In the genomic region with DNA sequence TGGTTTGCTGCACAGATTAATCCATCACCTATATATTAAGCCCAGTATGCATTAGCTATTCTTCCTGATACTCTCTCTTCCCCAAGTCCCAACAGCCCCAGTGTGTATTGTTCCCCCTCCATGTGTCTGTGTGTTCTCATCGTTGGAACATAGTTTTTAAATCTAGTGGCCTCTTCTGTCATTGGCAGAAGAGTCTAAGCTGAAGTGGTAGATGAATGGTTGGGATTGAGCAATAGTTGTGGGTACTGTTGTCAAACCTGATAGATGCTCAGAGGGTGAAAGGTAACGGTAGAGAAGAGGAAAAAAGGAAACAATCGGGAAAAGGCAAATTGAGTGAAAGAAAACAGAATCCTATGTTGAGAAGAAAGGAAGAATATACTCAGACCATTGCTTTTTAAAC, we compare ENCODE assay signal across 28 cellular contexts. TPM values are rescaled to one million over a fixed set of nuclear protein-coding genes. Genes with fewer than 3 reads are reported as not detected.
DNase-seq lines count a peak whose midpoint lies in the region; ATAC-seq and TF ChIP-seq lines count a peak whose summit lies in the region.
"Had no signal": no experiment of that assay in that cellular context is flagged by ENCODE, and none has a peak within 500 bp of the region (broad histone marks: within the 10 kb centered on the region; RNA-seq: fewer than 3 reads in every experiment).

No MANE protein-coding gene starts in this region.

- H3K27ac ChIP-seq in fibroblast of lung (ENCODE audit: insufficient read depth, low read length) (no peak overlapping the region), stomach (no peak overlapping the region)
- H3K27ac ChIP-seq: right lobe of liver, SK-N-MC, thyroid gland, uterus had no signal

- DNase-seq in Right ventricle myocardium superior = no peak
- DNase-seq in left cardiac atrium = no peak
- peak; percentile 59 for DNase-seq in NOMO-1 treated with DMSO at 0.1 percent for 48 hours (lab: John Stamatoyannopoulos, UW; ENCODE audit: unreplicated experiment)
- DNase-seq in fibroblast of lung (ENCODE audit: low read depth in 2 of 2) = peak; percentile 19 to 34
- no peak for DNase-seq in stomach
- DNase-seq: activated CD4-positive, alpha-beta T cell treated with anti-CD3 and anti-CD28 coated beads, Interleukin-2, amount 50 U/mL, for 48 hours; activated naive CD4-positive, alpha-beta T cell treated with Interleukin-2 at 50 U/mL for 16 hours; activated T-cell treated with anti-CD3 and anti-CD28 coated beads, Interleukin-2, amount 50 U/mL, for 72 hours; amniotic stem cell; BE2C; CD8-positive, alpha-beta memory T cell; GOT3; HFFc6; KG1; NCI-H1417; NCI-H2029; NCI-H774; right lobe of liver; RPMI8226; stimulated activated CD8-positive, alpha-beta memory T cell treated with anti-CD3 and anti-CD28 coated beads, Interleukin-4, amount 100 ng/mL, for 48 hours; T-helper 2 cell; thyroid gland; uterus had no signal

- intact Hi-C loops in Right ventricle myocardium superior (cut with DNase I) (no loop called here), left cardiac atrium (cut with DNase I) (no loop called here), stomach (cut with DNase I; ENCODE audit: low total_unique reads) (no loop called here)

- H3K4me3 ChIP-seq in fibroblast of lung (replicated peaks in 1 of 4; ENCODE audit: control extremely low read depth in 1 of 4, insufficient read depth in 1 of 4, low read depth in 3 of 4, low read length in 4 of 4) (no peak overlapping the region), stomach (no peak overlapping the region)
- H3K4me3 ChIP-seq: right lobe of liver, SK-N-MC, thyroid gland, uterus had no signal

- ATAC-seq in Right ventricle myocardium superior (ENCODE audit: poor library complexity) = peak; percentile 73
- no peak for ATAC-seq in left cardiac atrium
- ATAC-seq in GM19455 (IDR thresholded peaks at IDR 0.05; ENCODE audit: unreplicated experiment) = no peak
- no peak for ATAC-seq in GM18505 (IDR thresholded peaks at IDR 0.05; ENCODE audit: unreplicated experiment)
- ATAC-seq: activated CD4-positive, CD25-positive, alpha-beta regulatory T cell treated with anti-CD3 and anti-CD28 coated beads, Interleukin-2, amount 50 U/mL, for 24 hours; activated T-cell treated with anti-CD3 and anti-CD28 coated beads, Interleukin-2, amount 50 U/mL, for 72 hours; left lobe of liver had no signal

- no peaks in the 10 kb centered on the region for H3K79me2 ChIP-seq in fibroblast of lung (ENCODE audit: control insufficient read depth, insufficient read depth, low read length)

- 66 to 82% (median 74%) methylated on average over 3 of the region's 3 CpGs for WGBS in stomach, 5 donors

- no peaks in the 10 kb centered on the region for H3K9me3 ChIP-seq in fibroblast of lung (ENCODE audit: control insufficient read depth, insufficient read depth, low read depth, low read length)
- no peaks in the 10 kb centered on the region for H3K9me3 ChIP-seq in stomach
- H3K9me3 ChIP-seq: BE2C, right lobe of liver, thyroid gland, uterus had no signal

- H3K27me3 ChIP-seq in fibroblast of lung (ENCODE audit: control insufficient read depth, insufficient read depth, low read length) (no peaks in the 10 kb centered on the region), stomach (no peaks in the 10 kb centered on the region)
- H3K27me3 ChIP-seq: BE2C, right lobe of liver, thyroid gland, uterus had no signal

- H4K20me1 ChIP-seq in fibroblast of lung (ENCODE audit: control insufficient read depth, extremely low read depth, insufficient read depth, low read length) = no peaks in the 10 kb centered on the region

- H3K4me1 ChIP-seq in fibroblast of lung (ENCODE audit: control insufficient read depth, extremely low read depth, insufficient read depth, low read length) = no peaks in the 10 kb centered on the region
- peaks cover 0 to 45% (median 21%) of the 10 kb centered on the region in 4 donors for H3K4me1 ChIP-seq in stomach
- H3K4me1 ChIP-seq: BE2C, uterus had no signal

- H3K36me3 ChIP-seq in fibroblast of lung (ENCODE audit: control insufficient read depth, insufficient read depth, low read length) (no peaks in the 10 kb centered on the region), stomach (peaks cover 15 to 67% (median 61%) of the 10 kb centered on the region in 4 donors)
- H3K36me3 ChIP-seq: uterus had no signal

- no peak overlapping the region for H2AFZ ChIP-seq in fibroblast of lung (ENCODE audit: low read length)

- no peak for TF ChIP-seq EP300 in stomach (IDR thresholded peaks at IDR 0.05)

- H3K9ac ChIP-seq in fibroblast of lung (ENCODE audit: insufficient read depth, low read length) = no peak overlapping the region

- no peak overlapping the region for H3K4me2 ChIP-seq in fibroblast of lung (ENCODE audit: extremely low read depth, insufficient read depth, low read length)

- no peak for TF ChIP-seq POLR2A in stomach (IDR thresholded peaks at IDR 0.05)
- no peak for TF ChIP-seq POLR2A in GM18505 (IDR thresholded peaks at IDR 0.05; ENCODE audit: borderline replicate concordance, extremely low read depth, insufficient read depth, insufficient read length)

- TF ChIP-seq CTCF in fibroblast of lung (conservative IDR thresholded peaks at IDR 0.05 in 1 of 2, IDR thresholded peaks at IDR 0.05 in 1 of 2; ENCODE audit: low read depth in 1 of 2, low read length in 2 of 2) = no peak
- TF ChIP-seq CTCF in stomach (IDR thresholded peaks at IDR 0.05) = no peak

RNA-seq across cellular contexts. Expression of a gene that starts 29.9 kb away (rescaled TPM):
- total RNA-seq in Right ventricle myocardium superior (31.3 TPM), left cardiac atrium (10 to 100 TPM; 38.2 to 45.3 TPM), fibroblast of lung (21.6 and 32.0 TPM in 2 replicates), stomach (10 to 100 TPM; 13.4 to 99.5 (median 28.5) TPM)
- polyA plus RNA-seq in fibroblast of lung (13.8 and 14.3 TPM in 2 replicates), stomach (10 to 100 TPM in 2 of 3 donors, 1 to 10 TPM in 1; 9.3 to 16.9 (median 10.7) TPM)
- polyA plus RNA-seq in fibroblast of lung (2012) = 17.0 and 17.9 TPM in 2 replicates
- 38.1 and 65.7 TPM in 2 replicates for polyA minus RNA-seq in fibroblast of lung (ENCODE audit: low replicate concordance)

RNA-seq across cellular contexts. Expression of a gene that starts 47.8 kb away (rescaled TPM):
- total RNA-seq in Right ventricle myocardium superior = 2.4 TPM
- 1 to 10 TPM; 6.6 to 9.6 TPM for total RNA-seq in left cardiac atrium
- total RNA-seq in fibroblast of lung = 3.1 and 3.3 TPM in 2 replicates
- polyA plus RNA-seq in fibroblast of lung = 2.9 TPM in 2 replicates
- 4.9 and 6.4 TPM in 2 replicates for polyA plus RNA-seq in fibroblast of lung (2012)
- 1.2 and 2.3 TPM in 2 replicates for polyA minus RNA-seq in fibroblast of lung (ENCODE audit: low replicate concordance)
- 10 to 100 TPM in 2 of 5 donors, 1 to 10 TPM in 3; 4.9 to 27.2 (median 9.6) TPM for total RNA-seq in stomach
- polyA plus RNA-seq in stomach = 10 to 100 TPM; 12.0 to 21.0 (median 20.2) TPM

RNA-seq across cellular contexts. Expression of a gene that starts 51.4 kb away (rescaled TPM):
- 43.1 TPM for total RNA-seq in Right ventricle myocardium superior
- total RNA-seq in left cardiac atrium = 10 to 100 TPM; 32.4 to 33.6 TPM
- 18.7 and 20.3 TPM in 2 replicates for total RNA-seq in fibroblast of lung
- polyA plus RNA-seq in fibroblast of lung = 26.9 and 35.1 TPM in 2 replicates
- polyA plus RNA-seq in fibroblast of lung (2012) = 23.7 and 35.3 TPM in 2 replicates
- 15.9 and 19.2 TPM in 2 replicates for polyA minus RNA-seq in fibroblast of lung (ENCODE audit: low replicate concordance)
- total RNA-seq in stomach = 10 to 100 TPM in 3 of 5 donors, 1 to 10 TPM in 2; 7.0 to 26.6 (median 10.4) TPM
- 10 to 100 TPM; 18.9 to 20.9 (median 20.9) TPM for polyA plus RNA-seq in stomach

Comparison
In these comparisons a context has a peak if more than half of its experiments do, and no peak if none do; other contexts are left out.
1. DNase-seq: peak in NOMO-1 treated with DMSO at 0.1 percent for 48 hours (single experiment) and fibroblast of lung (2 of 2); none in Right ventricle myocardium superior (single experiment), left cardiac atrium (single experiment) and stomach (single experiment).